ENCODE assay signal across 20 cellular contexts in genomic region chr7:77858278-77858677, GRCh38. TPM values are rescaled to one million over a fixed set of nuclear protein-coding genes. Genes with fewer than 3 reads are reported as not detected.
DNase-seq lines count a peak whose midpoint lies in the region; ATAC-seq lines count a peak whose summit lies in the region.
"Had no signal": no experiment of that assay in that cellular context is flagged by ENCODE, and none has a peak within 500 bp of the region (broad histone marks: within the 10 kb centered on the region; RNA-seq: fewer than 3 reads in every experiment).

No MANE protein-coding gene starts in this region.

- ATAC-seq in GM18909 (IDR thresholded peaks at IDR 0.05; ENCODE audit: poor library complexity, unreplicated experiment) (peak; percentile 62), HG02852 (IDR thresholded peaks at IDR 0.05; ENCODE audit: unreplicated experiment) (peak; percentile 52), T-helper 17 cell (no peak), left colon (no peak), GM18858 (IDR thresholded peaks at IDR 0.05; ENCODE audit: unreplicated experiment) (no peak)
- ATAC-seq: activated CD8-positive, alpha-beta T cell treated with anti-CD3 and anti-CD28 coated beads, Interleukin-2, amount 10 ng/mL, durations not matched to agents 7 days and 5 days; left lobe of liver; right cardiac atrium had no signal

- DNase-seq in CD1c-positive myeloid dendritic cell (ENCODE audit: extremely low spot score) (peak; percentile 19), T-helper 17 cell (no peak), left colon (no peak), NOMO-1 treated with dmso at 0.1 percent for 144 hours (lab: John Stamatoyannopoulos, UW; ENCODE audit: unreplicated experiment) (no peak), NCI-H146 treated with DMSO at 0.1 percent for 48 hours (lab: John Stamatoyannopoulos, UW; ENCODE audit: unreplicated experiment) (no peak)
- DNase-seq: activated CD8-positive, alpha-beta T cell treated with anti-CD3 and anti-CD28 coated beads, Interleukin-2, amount 10 ng/mL, durations not matched to agents 7 days and 5 days; activated naive CD8-positive, alpha-beta T cell treated with anti-CD3 and anti-CD28 coated beads, Interleukin-2, amount 10 ng/mL, durations not matched to agents 7 days and 5 days; DMS153; erythroblast; NCI-H1105 treated with DMSO at 0.1 percent for 48 hours; NCI-H510A treated with DMSO at 0.1 percent for 48 hours; nephron progenitor cell; right cardiac atrium; RPMI8226; stimulated activated CD4-positive, alpha-beta T cell treated with anti-CD3 and anti-CD28 coated beads, Interleukin-4, amount 100 ng/mL, for 1 hour; stimulated activated naive CD4-positive, alpha-beta T cell had no signal

- peaks cover 40% of the 10 kb centered on the region for H3K4me1 Mint-ChIP-seq in T-helper 17 cell

- no peaks in the 10 kb centered on the region for H3K27me3 Mint-ChIP-seq in T-helper 17 cell
- H3K27me3 Mint-ChIP-seq: activated naive CD8-positive, alpha-beta T cell treated with anti-CD3 and anti-CD28 coated beads, Interleukin-2, amount 10 ng/mL, durations not matched to agents 7 days and 5 days had no signal

- H3K4me3 Mint-ChIP-seq in T-helper 17 cell, result no peak overlapping the region
- H3K4me3 Mint-ChIP-seq: activated CD8-positive, alpha-beta T cell treated with anti-CD3 and anti-CD28 coated beads, Interleukin-2, amount 10 ng/mL, durations not matched to agents 7 days and 5 days; activated naive CD8-positive, alpha-beta T cell treated with anti-CD3 and anti-CD28 coated beads, Interleukin-2, amount 10 ng/mL, durations not matched to agents 7 days and 5 days; nephron progenitor cell had no signal

- H3K27ac Mint-ChIP-seq in T-helper 17 cell, result peak overlapping the region; percentile 16
- H3K27ac Mint-ChIP-seq: activated CD8-positive, alpha-beta T cell treated with anti-CD3 and anti-CD28 coated beads, Interleukin-2, amount 10 ng/mL, durations not matched to agents 7 days and 5 days; activated naive CD8-positive, alpha-beta T cell treated with anti-CD3 and anti-CD28 coated beads, Interleukin-2, amount 10 ng/mL, durations not matched to agents 7 days and 5 days; nephron progenitor cell had no signal

- intact Hi-C loops in left colon (cut with DNase I, micrococcal nuclease), result no loop called here

- H3K9me3 ChIP-seq in T-helper 17 cell (ENCODE audit: control insufficient read depth, low read length, poor library complexity, severe bottlenecking), result no peaks in the 10 kb centered on the region

- peaks cover 5% of the 10 kb centered on the region for H3K36me3 Mint-ChIP-seq in T-helper 17 cell (ENCODE audit: low read depth)

RNA-seq across cellular contexts. Expression of gene PHTF2, which starts 59.7 kb away (rescaled TPM):
- 10 to 100 TPM; 68.1 to 69.9 TPM for total RNA-seq in T-helper 17 cell
- total RNA-seq in left colon, result 10 to 100 TPM; 10.6 to 11.3 TPM

Comparison
In these comparisons a context has a peak if more than half of its experiments do, and no peak if none do; other contexts are left out.
1. ATAC-seq: peak in GM18909 (single experiment) and HG02852 (single experiment); none in T-helper 17 cell (single experiment), left colon (single experiment) and GM18858 (single experiment).
2. RNA of gene PHTF2, which starts 59.7 kb away (total RNA-seq): 68.1 to 69.9 TPM in T-helper 17 cell; 10.6 to 11.3 TPM in left colon; every median in the first group is over 4 times any median in the second.